ENCODE assay signal across 17 cellular contexts in genomic region chr15:60854858-60855568, GRCh38.
DNase-seq lines count a peak whose midpoint lies in the region; ATAC-seq, FAIRE-seq and TF ChIP-seq lines count a peak whose summit lies in the region.
"Had no signal": no experiment of that assay in that cellular context is flagged by ENCODE, and none has a peak within 500 bp of the region (broad histone marks: within the 10 kb centered on the region; RNA-seq: fewer than 3 reads in every experiment).

No MANE protein-coding gene starts in this region.

- no peaks in the 10 kb centered on the region for H3K36me3 Mint-ChIP-seq in stimulated activated naive CD8-positive, alpha-beta T cell treated with anti-CD3 and anti-CD28 coated beads, Interleukin-15, Interleukin-2, amounts not matched to agents 100 ng/mL and 50 ng/mL, for 24 hours (ENCODE audit: low read depth)
- H3K36me3 Mint-ChIP-seq: stimulated activated naive B cell treated with anti-CD40 and anti-IgM and Interleukin-4, amounts not matched to agents 10 μg/mL and 1 μg/mL and 100 μg/mL, for 72 hours; WTC11 had no signal

- H3K4me3 Mint-ChIP-seq in stimulated activated naive CD8-positive, alpha-beta T cell treated with anti-CD3 and anti-CD28 coated beads, Interleukin-15, Interleukin-2, amounts not matched to agents 100 ng/mL and 50 ng/mL, for 24 hours: no peak overlapping the region
- H3K4me3 Mint-ChIP-seq: B cell; stimulated activated naive B cell treated with anti-CD40 and anti-IgM and Interleukin-4, amounts not matched to agents 10 μg/mL and 1 μg/mL and 100 μg/mL, for 72 hours; WTC11 had no signal

- H3K27me3 ChIP-seq in bronchial epithelial cell (ENCODE audit: control insufficient read depth, insufficient read depth, low read length): no peaks in the 10 kb centered on the region
- H3K27me3 ChIP-seq: ovary, upper lobe of right lung had no signal

- no peaks in the 10 kb centered on the region for H3K27me3 Mint-ChIP-seq in stimulated activated naive CD8-positive, alpha-beta T cell treated with anti-CD3 and anti-CD28 coated beads, Interleukin-15, Interleukin-2, amounts not matched to agents 100 ng/mL and 50 ng/mL, for 24 hours
- H3K27me3 Mint-ChIP-seq: B cell had no signal

- H3K36me3 ChIP-seq in bronchial epithelial cell (ENCODE audit: control insufficient read depth, insufficient read depth, low read length): no peaks in the 10 kb centered on the region
- H3K36me3 ChIP-seq: ovary, upper lobe of right lung had no signal

- H3K4me1 Mint-ChIP-seq in stimulated activated naive CD8-positive, alpha-beta T cell treated with anti-CD3 and anti-CD28 coated beads, Interleukin-15, Interleukin-2, amounts not matched to agents 100 ng/mL and 50 ng/mL, for 24 hours (ENCODE audit: low read depth): peaks cover 71% of the 10 kb centered on the region
- H3K4me1 Mint-ChIP-seq: B cell; stimulated activated naive B cell treated with anti-CD40 and anti-IgM and Interleukin-4, amounts not matched to agents 10 μg/mL and 1 μg/mL and 100 μg/mL, for 72 hours had no signal

- ATAC-seq in HG03432 (IDR thresholded peaks at IDR 0.05; ENCODE audit: unreplicated experiment): no peak
- ATAC-seq: stimulated activated naive B cell treated with anti-CD40 and anti-IgM and Interleukin-4, amounts not matched to agents 10 μg/mL and 1 μg/mL and 100 μg/mL, for 72 hours; upper lobe of right lung; WTC11 had no signal

- H3K9me3 Mint-ChIP-seq in stimulated activated naive CD8-positive, alpha-beta T cell treated with anti-CD3 and anti-CD28 coated beads, Interleukin-15, Interleukin-2, amounts not matched to agents 100 ng/mL and 50 ng/mL, for 24 hours: peaks cover 4% of the 10 kb centered on the region
- H3K9me3 Mint-ChIP-seq: stimulated activated naive B cell treated with anti-CD40 and anti-IgM and Interleukin-4, amounts not matched to agents 10 μg/mL and 1 μg/mL and 100 μg/mL, for 72 hours; WTC11 had no signal

- intact Hi-C loops in head of caudate nucleus (cut with DNase I): no loop called here

- H3K4me3 ChIP-seq in bronchial epithelial cell (ENCODE audit: low read depth, low read length): no peak overlapping the region
- H3K4me3 ChIP-seq: ovary, upper lobe of right lung had no signal

- FAIRE-seq in bronchial epithelial cell (lab: Jason Lieb, UNC): peak; percentile 43
- FAIRE-seq: frontal cortex had no signal

- DNase-seq in stimulated activated CD4-positive, alpha-beta T cell treated with anti-CD3 and anti-CD28 coated beads, Interleukin-1b, Interleukin-23, amount 100 ng/mL, for 48 hours: peak; percentile 44
- DNase-seq in stimulated activated CD4-positive, alpha-beta T cell treated with anti-CD3 and anti-CD28 coated beads, Interleukin-4, amount 100 ng/mL, for 1 hour: no peak
- DNase-seq in NCI-H2171 treated with DMSO at 0.1 percent for 48 hours (lab: John Stamatoyannopoulos, UW): peak; percentile 78
- peak; percentile 72 for DNase-seq in bronchial epithelial cell (ENCODE audit: low read depth)
- no peak for DNase-seq in amniotic stem cell (lab: John Stamatoyannopoulos, UW)
- DNase-seq in head of caudate nucleus: no peak
- DNase-seq: amygdala; ovary; RPMI8226; stimulated activated naive B cell treated with anti-CD40 and anti-IgM and Interleukin-4, amounts not matched to agents 10 μg/mL and 1 μg/mL and 100 μg/mL, for 72 hours; T-helper 1 cell; upper lobe of right lung had no signal

- no peak for TF ChIP-seq CTCF in bronchial epithelial cell (IDR thresholded peaks at IDR 0.05; ENCODE audit: insufficient read depth, low read length, severe bottlenecking)

- peak overlapping the region; percentile 53 for H3K27ac Mint-ChIP-seq in stimulated activated naive CD8-positive, alpha-beta T cell treated with anti-CD3 and anti-CD28 coated beads, Interleukin-15, Interleukin-2, amounts not matched to agents 100 ng/mL and 50 ng/mL, for 24 hours
- H3K27ac Mint-ChIP-seq: B cell; stimulated activated naive B cell treated with anti-CD40 and anti-IgM and Interleukin-4, amounts not matched to agents 10 μg/mL and 1 μg/mL and 100 μg/mL, for 72 hours; WTC11 had no signal

Comparison
In these comparisons a context has a peak if more than half of its experiments do, and no peak if none do; other contexts are left out.
1. DNase-seq: peak in stimulated activated CD4-positive, alpha-beta T cell treated with anti-CD3 and anti-CD28 coated beads, Interleukin-1b, Interleukin-23, amount 100 ng/mL, for 48 hours (single experiment), NCI-H2171 treated with DMSO at 0.1 percent for 48 hours (single experiment) and bronchial epithelial cell (single experiment); none in stimulated activated CD4-positive, alpha-beta T cell treated with anti-CD3 and anti-CD28 coated beads, Interleukin-4, amount 100 ng/mL, for 1 hour (single experiment), amniotic stem cell (single experiment) and head of caudate nucleus (0 of 42).